Comparison of ENCODE assay signal across 8 cellular contexts in genomic region chr9:129835860-129836223, GRCh38. TPM values are rescaled to one million over a fixed set of nuclear protein-coding genes. Genes with fewer than 3 reads are reported as not detected.
DNase-seq lines count a peak whose midpoint lies in the region; ATAC-seq and TF ChIP-seq lines count a peak whose summit lies in the region.

No MANE protein-coding gene starts in this region.

- H3F3A ChIP-seq in PC-9 (ENCODE audit: insufficient read depth, low read depth) = no peaks in the 10 kb centered on the region; the same call in 1 of the 2 replicates

- TF ChIP-seq CTCF in PC-9 (conservative IDR thresholded peaks at IDR 0.05) (no peak), osteocyte (IDR thresholded peaks at IDR 0.05) (no peak)

- H3K9me2 ChIP-seq in PC-9 (ENCODE audit: insufficient read depth) = no peaks in the 10 kb centered on the region

- DNase-seq in PC-9 (no peak), epithelial cell of prostate (ENCODE audit: low read depth, low spot score) (no peak), osteocyte (ENCODE audit: extremely low spot score, unreplicated experiment) (no peak), left colon (no peak), HK-2 (ENCODE audit: unreplicated experiment) (no peak), NCI-H2227 (lab: John Stamatoyannopoulos, UW; ENCODE audit: unreplicated experiment) (no peak), hepatic stellate cell (ENCODE audit: low spot score) (no peak)

- peak overlapping the region; percentile 90 for H3K4me3 Mint-ChIP-seq in osteocyte (ENCODE audit: unreplicated experiment)

- TSS peak; percentile 61 for BruUV-seq in PC-9 (replicated peaks; lab: Mats Ljungman, UMichigan)

- H3K4me1 Mint-ChIP-seq in osteocyte (ENCODE audit: unreplicated experiment) = peaks cover 48% of the 10 kb centered on the region

- H3K36me3 ChIP-seq in PC-9 (ENCODE audit: low read depth) = peaks cover 13% of the 10 kb centered on the region

- ATAC-seq in GM21529 (IDR thresholded peaks at IDR 0.05; ENCODE audit: unreplicated experiment) (peak; percentile 0), left colon (no peak)

- H3K9me3 Mint-ChIP-seq in osteocyte (ENCODE audit: unreplicated experiment) = no peaks in the 10 kb centered on the region

- H3K79me2 ChIP-seq in PC-9 (ENCODE audit: low read depth) = peaks cover 32% of the 10 kb centered on the region

- no peaks in the 10 kb centered on the region for H3K27me3 Mint-ChIP-seq in osteocyte (ENCODE audit: unreplicated experiment)

- no peaks in the 10 kb centered on the region for H3K9me3 ChIP-seq in PC-9 (ENCODE audit: insufficient read depth, low read depth)

- H2AFZ ChIP-seq in PC-9 = peak overlapping the region; percentile 90

- CTCF ChIA-PET in PC-9 (lab: Charles Lee) = no interaction called here

- H3K4me3 ChIP-seq in PC-9 = peak overlapping the region; percentile 78

- peak overlapping the region; percentile 81 for H3K27ac Mint-ChIP-seq in osteocyte (ENCODE audit: unreplicated experiment)

- H3K27ac ChIP-seq in PC-9 (no peak overlapping the region), epithelial cell of prostate (peak overlapping the region; percentile 41)

- peaks cover 15% of the 10 kb centered on the region for H3K4me1 ChIP-seq in PC-9 (replicated peaks; ENCODE audit: insufficient read depth)

- no peaks in the 10 kb centered on the region for H4K20me1 ChIP-seq in PC-9 (ENCODE audit: insufficient read depth)

- no peaks in the 10 kb centered on the region for H3K27me3 ChIP-seq in PC-9 (ENCODE audit: insufficient read depth, low read depth)

- peaks cover 13% of the 10 kb centered on the region for H3K36me3 Mint-ChIP-seq in osteocyte (ENCODE audit: unreplicated experiment)

- H3K4me2 ChIP-seq in PC-9 = peak overlapping the region; percentile 98

- POLR2A ChIA-PET in PC-9 (lab: Charles Lee; ENCODE audit: unreplicated experiment) = no interaction called here

- intact Hi-C loops in PC-9 (cut with micrococcal nuclease; ENCODE audit: unreplicated experiment) = loop anchor here (1.0 to 5.0 kb wide), 3 partner anchors 12 to 261 kb away; partner anchors contain the start of gene TOR1A
- intact Hi-C loops in left colon (cut with DNase I, micrococcal nuclease) = no loop called here

RNA-seq across cellular contexts. Expression of gene USP20, which starts 0.6 kb away (rescaled TPM):
- total RNA-seq in PC-9 (2021) = 22.1 and 27.8 TPM in 2 replicates
- total RNA-seq in osteocyte = 31.2 and 32.6 TPM in 2 replicates
- total RNA-seq in left colon = 10 to 100 TPM; 16.0 to 21.9 TPM

RNA-seq across cellular contexts. Expression of gene C9orf78, which starts 0.8 kb away (rescaled TPM):
- total RNA-seq in PC-9 (2021) (39.2 and 51.7 TPM in 2 replicates), osteocyte (38.9 and 45.9 TPM in 2 replicates), left colon (10 to 100 TPM; 34.6 to 41.3 TPM)

RNA-seq across cellular contexts. Expression of gene TOR1A, which starts 11.9 kb away (rescaled TPM):
- total RNA-seq in PC-9 (2021) = 33.8 and 43.5 TPM in 2 replicates
- 46.1 and 51.3 TPM in 2 replicates for total RNA-seq in osteocyte
- 10 to 100 TPM; 30.7 to 36.9 TPM for total RNA-seq in left colon

RNA-seq across cellular contexts. Expression of gene TOR1B, which starts 32.9 kb away (rescaled TPM):
- 26.5 and 30.5 TPM in 2 replicates for total RNA-seq in PC-9 (2021)
- 32.1 and 32.7 TPM in 2 replicates for total RNA-seq in osteocyte
- total RNA-seq in left colon = 10 to 100 TPM; 41.7 to 50.7 TPM
